ENCODE assay signal across 1 cellular context in genomic region chr6:146028835-146029572, GRCh38.
TF ChIP-seq lines count a peak whose summit lies in the region.

Gene GRM1 (plus strand): TSS chr6:146029062. CDS start chr6:146029518, 456 bp downstream.

TF ChIP-seq in GM23338, 12 proteins besides CTCF, POLR2A, EP300 and RAD21 (continued from another document):
- TF ChIP-seq, protein P1, sequence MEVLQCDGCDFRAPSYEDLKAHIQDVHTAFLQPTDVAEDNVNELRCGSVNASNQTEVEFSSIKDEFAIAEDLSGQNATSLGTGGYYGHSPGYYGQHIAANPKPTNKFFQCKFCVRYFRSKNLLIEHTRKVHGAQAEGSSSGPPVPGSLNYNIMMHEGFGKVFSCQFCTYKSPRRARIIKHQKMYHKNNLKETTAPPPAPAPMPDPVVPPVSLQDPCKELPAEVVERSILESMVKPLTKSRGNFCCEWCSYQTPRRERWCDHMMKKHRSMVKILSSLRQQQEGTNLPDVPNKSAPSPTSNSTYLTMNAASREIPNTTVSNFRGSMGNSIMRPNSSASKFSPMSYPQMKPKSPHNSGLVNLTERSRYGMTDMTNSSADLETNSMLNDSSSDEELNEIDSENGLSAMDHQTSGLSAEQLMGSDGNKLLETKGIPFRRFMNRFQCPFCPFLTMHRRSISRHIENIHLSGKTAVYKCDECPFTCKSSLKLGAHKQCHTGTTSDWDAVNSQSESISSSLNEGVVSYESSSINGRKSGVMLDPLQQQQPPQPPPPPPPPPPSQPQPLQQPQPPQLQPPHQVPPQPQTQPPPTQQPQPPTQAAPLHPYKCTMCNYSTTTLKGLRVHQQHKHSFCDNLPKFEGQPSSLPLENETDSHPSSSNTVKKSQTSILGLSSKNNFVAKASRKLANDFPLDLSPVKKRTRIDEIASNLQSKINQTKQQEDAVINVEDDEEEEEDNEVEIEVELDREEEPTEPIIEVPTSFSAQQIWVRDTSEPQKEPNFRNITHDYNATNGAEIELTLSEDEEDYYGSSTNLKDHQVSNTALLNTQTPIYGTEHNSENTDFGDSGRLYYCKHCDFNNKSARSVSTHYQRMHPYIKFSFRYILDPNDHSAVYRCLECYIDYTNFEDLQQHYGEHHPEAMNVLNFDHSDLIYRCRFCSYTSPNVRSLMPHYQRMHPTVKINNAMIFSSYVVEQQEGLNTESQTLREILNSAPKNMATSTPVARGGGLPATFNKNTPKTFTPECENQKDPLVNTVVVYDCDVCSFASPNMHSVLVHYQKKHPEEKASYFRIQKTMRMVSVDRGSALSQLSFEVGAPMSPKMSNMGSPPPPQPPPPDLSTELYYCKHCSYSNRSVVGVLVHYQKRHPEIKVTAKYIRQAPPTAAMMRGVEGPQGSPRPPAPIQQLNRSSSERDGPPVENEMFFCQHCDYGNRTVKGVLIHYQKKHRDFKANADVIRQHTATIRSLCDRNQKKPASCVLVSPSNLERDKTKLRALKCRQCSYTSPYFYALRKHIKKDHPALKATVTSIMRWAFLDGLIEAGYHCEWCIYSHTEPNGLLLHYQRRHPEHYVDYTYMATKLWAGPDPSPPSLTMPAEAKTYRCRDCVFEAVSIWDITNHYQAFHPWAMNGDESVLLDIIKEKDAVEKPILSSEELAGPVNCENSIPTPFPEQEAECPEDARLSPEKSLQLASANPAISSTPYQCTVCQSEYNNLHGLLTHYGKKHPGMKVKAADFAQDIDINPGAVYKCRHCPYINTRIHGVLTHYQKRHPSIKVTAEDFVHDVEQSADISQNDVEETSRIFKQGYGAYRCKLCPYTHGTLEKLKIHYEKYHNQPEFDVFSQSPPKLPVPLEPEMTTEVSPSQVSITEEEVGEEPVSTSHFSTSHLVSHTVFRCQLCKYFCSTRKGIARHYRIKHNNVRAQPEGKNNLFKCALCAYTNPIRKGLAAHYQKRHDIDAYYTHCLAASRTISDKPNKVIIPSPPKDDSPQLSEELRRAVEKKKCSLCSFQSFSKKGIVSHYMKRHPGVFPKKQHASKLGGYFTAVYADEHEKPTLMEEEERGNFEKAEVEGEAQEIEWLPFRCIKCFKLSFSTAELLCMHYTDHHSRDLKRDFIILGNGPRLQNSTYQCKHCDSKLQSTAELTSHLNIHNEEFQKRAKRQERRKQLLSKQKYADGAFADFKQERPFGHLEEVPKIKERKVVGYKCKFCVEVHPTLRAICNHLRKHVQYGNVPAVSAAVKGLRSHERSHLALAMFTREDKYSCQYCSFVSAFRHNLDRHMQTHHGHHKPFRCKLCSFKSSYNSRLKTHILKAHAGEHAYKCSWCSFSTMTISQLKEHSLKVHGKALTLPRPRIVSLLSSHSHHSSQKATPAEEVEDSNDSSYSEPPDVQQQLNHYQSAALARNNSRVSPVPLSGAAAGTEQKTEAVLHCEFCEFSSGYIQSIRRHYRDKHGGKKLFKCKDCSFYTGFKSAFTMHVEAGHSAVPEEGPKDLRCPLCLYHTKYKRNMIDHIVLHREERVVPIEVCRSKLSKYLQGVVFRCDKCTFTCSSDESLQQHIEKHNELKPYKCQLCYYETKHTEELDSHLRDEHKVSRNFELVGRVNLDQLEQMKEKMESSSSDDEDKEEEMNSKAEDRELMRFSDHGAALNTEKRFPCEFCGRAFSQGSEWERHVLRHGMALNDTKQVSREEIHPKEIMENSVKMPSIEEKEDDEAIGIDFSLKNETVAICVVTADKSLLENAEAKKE (CRISPR knock-in tag; IDR thresholded peaks at IDR 0.05): no peak
